In genomic region chr9:75471549-75472114, GRCh38 we compare ENCODE assay signal across 33 cellular contexts.
A peak's percentile ranks its signal among the peaks of the same experiment; 100 is the strongest.
DNase-seq lines count a peak whose midpoint lies in the region; ATAC-seq and TF ChIP-seq lines count a peak whose summit lies in the region.
"Had no signal": no experiment of that assay in that cellular context is flagged by ENCODE, and none has a peak within 500 bp of the region (broad histone marks: within the 10 kb centered on the region; RNA-seq: fewer than 3 reads in every experiment).

No MANE protein-coding gene starts in this region.

- H3K27ac Mint-ChIP-seq in WTC11 = peak overlapping the region; percentile 98
- H3K27ac Mint-ChIP-seq: activated CD4-positive, alpha-beta memory T cell treated with anti-CD3 and anti-CD28 coated beads, Interleukin-2, amount 10 ng/mL, durations not matched to agents 7 days and 5 days; CD4-positive, alpha-beta T cell; dendritic cell treated with granulocyte-macrophage colony-stimulating factor and Interleukin-4, amounts not matched to agents 40 ng/mL and 50 ng/mL, for 4 days had no signal

- CTCF ChIA-PET in WTC11 (lab: Charles Lee) = no interaction called here

- H3K27ac ChIP-seq in BLaER1 (peak overlapping the region; percentile 38; the same call in 1 of the 2 replicates), HUES6 (ENCODE audit: low read depth, low read length) (peak overlapping the region; percentile 80), dorsolateral prefrontal cortex (no peak overlapping the region), heart right ventricle (no peak overlapping the region)
- H3K27ac ChIP-seq: esophagus muscularis mucosa, right atrium auricular region, testis had no signal

- POLR2A ChIA-PET in WTC11 (lab: Charles Lee) = no interaction called here

- peak overlapping the region; percentile 80 for H3K4me2 ChIP-seq in BLaER1

- H3K27me3 ChIP-seq in BLaER1 = no peaks in the 10 kb centered on the region
- H3K27me3 ChIP-seq in HUES6 (ENCODE audit: control insufficient read depth, insufficient read depth, low read length) = no peaks in the 10 kb centered on the region
- peaks cover 0 to 5% (median 0%) of the 10 kb centered on the region in 45 donors for H3K27me3 ChIP-seq in dorsolateral prefrontal cortex
- peaks cover 0 to 5% (median 0%) of the 10 kb centered on the region in 7 donors for H3K27me3 ChIP-seq in heart right ventricle
- H3K27me3 ChIP-seq: esophagus muscularis mucosa, MG63, right atrium auricular region, testis had no signal

- ATAC-seq in GM18868 (IDR thresholded peaks at IDR 0.05; ENCODE audit: unreplicated experiment) (peak; percentile 63), WTC11 (peak; percentile 81), Right ventricle myocardium superior (ENCODE audit: poor library complexity) (no peak), heart right ventricle (no peak)
- ATAC-seq: left ventricle myocardium superior; stimulated activated naive CD8-positive, alpha-beta T cell treated with anti-CD3 and anti-CD28 coated beads, Interleukin-15, Interleukin-2, amounts not matched to agents 100 U/mL and 50 U/mL, for 24 hours had no signal

- peaks cover 47% of the 10 kb centered on the region for H3K4me1 Mint-ChIP-seq in WTC11
- H3K4me1 Mint-ChIP-seq: activated CD4-positive, alpha-beta memory T cell treated with anti-CD3 and anti-CD28 coated beads, Interleukin-2, amount 10 ng/mL, durations not matched to agents 7 days and 5 days had no signal

- WGBS in heart right ventricle, 2 donors = 59 to 62% methylated on average over 3 of the region's 3 CpGs

- DNase-seq in WTC11 (ENCODE audit: low spot score) = no peak
- no peak for DNase-seq in Right ventricle myocardium superior
- DNase-seq in dorsolateral prefrontal cortex = no peak
- DNase-seq in NCI-H2227 treated with DMSO at 0.1 percent for 48 hours (lab: John Stamatoyannopoulos, UW) = no peak
- no peak for DNase-seq in heart right ventricle
- DNase-seq: activated CD4-positive, alpha-beta memory T cell treated with anti-CD3 and anti-CD28 coated beads, Interleukin-2, amount 10 ng/mL, durations not matched to agents 7 days and 5 days; activated CD4-positive, alpha-beta T cell treated with anti-CD3 and anti-CD28 coated beads for 1 hour; activated CD8-positive, alpha-beta memory T cell treated with anti-CD3 and anti-CD28 coated beads, Interleukin-2, amount 50 U/mL, for 4 hours; activated naive CD4-positive, alpha-beta T cell; CD4-positive, alpha-beta T cell; central memory CD4-positive, alpha-beta T cell; DND-41; foreskin fibroblast; KG1; kidney; left ventricle myocardium superior; MG63; NCI-H146; NCI-H345; NCI-H748 treated with DMSO at 0.1 percent for 48 hours; OCI-M1; posterior cingulate gyrus; small intestine; stimulated activated CD4-positive, alpha-beta T cell treated with anti-CD3 and anti-CD28 coated beads, Interleukin-1b, Interleukin-23, amount 100 ng/mL, for 48 hours; stimulated activated naive CD8-positive, alpha-beta T cell treated with anti-CD3 and anti-CD28 coated beads, Interleukin-15, Interleukin-2, amounts not matched to agents 100 U/mL and 50 U/mL, for 24 hours; testis had no signal

- H3K9me3 ChIP-seq in BLaER1 = no peaks in the 10 kb centered on the region
- H3K9me3 ChIP-seq in HUES6 (ENCODE audit: control insufficient read depth, insufficient read depth, low read depth, low read length) = no peaks in the 10 kb centered on the region
- H3K9me3 ChIP-seq in heart right ventricle = no peaks in the 10 kb centered on the region
- H3K9me3 ChIP-seq: esophagus muscularis mucosa, MG63, right atrium auricular region, testis had no signal

- H3K4me3 ChIP-seq in BLaER1 (peak overlapping the region; percentile 25; the same call in 1 of the 2 replicates), HUES6 (ENCODE audit: low read depth, low read length) (no peak overlapping the region), dorsolateral prefrontal cortex (no peak overlapping the region), heart right ventricle (no peak overlapping the region)
- H3K4me3 ChIP-seq: esophagus muscularis mucosa, MG63, right atrium auricular region, SK-N-MC, testis had no signal

- TF ChIP-seq CTCF in WTC11 (IDR thresholded peaks at IDR 0.05) = no peak
- no peak for TF ChIP-seq CTCF in dorsolateral prefrontal cortex (IDR thresholded peaks at IDR 0.05 in 54 of 56, conservative IDR thresholded peaks at IDR 0.05 in 2 of 56; ENCODE audit: low read depth in 1 of 56, partially characterized antibody in 56 of 56)
- no peak for TF ChIP-seq CTCF in heart right ventricle (IDR thresholded peaks at IDR 0.05)

- H3K4me1 ChIP-seq in BLaER1 = peaks cover 25% of the 10 kb centered on the region
- H3K4me1 ChIP-seq in HUES6 (ENCODE audit: control insufficient read depth, insufficient read depth, low read length) = peaks cover 26% of the 10 kb centered on the region
- H3K4me1 ChIP-seq in heart right ventricle = no peaks in the 10 kb centered on the region
- H3K4me1 ChIP-seq: esophagus muscularis mucosa, right atrium auricular region, testis had no signal

- no peaks in the 10 kb centered on the region; the same call in 1 of the 2 replicates for H3K27me3 Mint-ChIP-seq in WTC11 (ENCODE audit: low read depth)

- intact Hi-C loops in Right ventricle myocardium superior (cut with DNase I) = no loop called here
- intact Hi-C loops in dorsolateral prefrontal cortex (cut with DNase I) = no loop called here
- intact Hi-C loops in heart right ventricle (cut with DNase I) = no loop called here

- H3K36me3 ChIP-seq in BLaER1 = no peaks in the 10 kb centered on the region
- H3K36me3 ChIP-seq in HUES6 (ENCODE audit: control insufficient read depth, insufficient read depth, low read length) = no peaks in the 10 kb centered on the region
- H3K36me3 ChIP-seq in heart right ventricle = no peaks in the 10 kb centered on the region
- H3K36me3 ChIP-seq: esophagus muscularis mucosa, MG63, right atrium auricular region had no signal

- H3K36me3 Mint-ChIP-seq in WTC11 = peaks cover 9% of the 10 kb centered on the region

- H3K9ac ChIP-seq in BLaER1 (peak overlapping the region; percentile 48), HUES6 (ENCODE audit: low read length) (no peak overlapping the region)

- H4K20me1 ChIP-seq in BLaER1 = no peaks in the 10 kb centered on the region

- peak overlapping the region; percentile 18 for H3K4me3 Mint-ChIP-seq in WTC11
- H3K4me3 Mint-ChIP-seq: activated CD4-positive, alpha-beta memory T cell treated with anti-CD3 and anti-CD28 coated beads, Interleukin-2, amount 10 ng/mL, durations not matched to agents 7 days and 5 days; CD4-positive, alpha-beta T cell; dendritic cell treated with granulocyte-macrophage colony-stimulating factor and Interleukin-4, amounts not matched to agents 40 ng/mL and 50 ng/mL, for 4 days had no signal

- H3K9me3 Mint-ChIP-seq in WTC11 = peaks cover 8% of the 10 kb centered on the region
- H3K9me3 Mint-ChIP-seq: activated CD4-positive, alpha-beta memory T cell treated with anti-CD3 and anti-CD28 coated beads, Interleukin-2, amount 10 ng/mL, durations not matched to agents 7 days and 5 days; CD4-positive, alpha-beta T cell; dendritic cell treated with granulocyte-macrophage colony-stimulating factor and Interleukin-4, amounts not matched to agents 40 ng/mL and 50 ng/mL, for 4 days had no signal

TF ChIP-seq in WTC11, 78 proteins besides CTCF, POLR2A, EP300 and RAD21:
- TF ChIP-seq SP1 (CRISPR knock-in tag; conservative IDR thresholded peaks at IDR 0.05) (peak; percentile 35; the same call in 1 of the 2 replicates), ARID4B (CRISPR knock-in tag; IDR thresholded peaks at IDR 0.05; ENCODE audit: borderline replicate concordance) (no peak)
TF ChIP-seq in WTC11: peak in this region for 1.

Comparison
In these comparisons a context has a peak if more than half of its experiments do, and no peak if none do; other contexts are left out.
1. H3K27ac ChIP-seq: peak in BLaER1 (single experiment) and HUES6 (single experiment); none in dorsolateral prefrontal cortex (0 of 59) and heart right ventricle (0 of 10).
2. ATAC-seq: peak in GM18868 (single experiment) and WTC11 (single experiment); none in Right ventricle myocardium superior (single experiment) and heart right ventricle (0 of 8).